8 cellular contexts compared by ENCODE assay signal in genomic region chr15:72636519-72637282, GRCh38. TPM values are rescaled to one million over a fixed set of nuclear protein-coding genes. Genes with fewer than 3 reads are reported as not detected.
A peak's percentile ranks its signal among the peaks of the same experiment; 100 is the strongest.
DNase-seq lines count a peak whose midpoint lies in the region; ATAC-seq, FAIRE-seq and TF ChIP-seq lines count a peak whose summit lies in the region.
"Not testable (repeated sequence)": the region's sequence is repeated elsewhere in the genome, so short reads cannot be mapped to it uniquely, and the experiment has no call there.

No MANE protein-coding gene starts in this region.

- not testable (repeated sequence) for H3K27ac ChIP-seq in RWPE2 (ENCODE audit: poor library complexity, severe bottlenecking); H1 (ENCODE audit: low read depth, low read length)
- peak overlapping the region; percentile 41 for H3K27ac ChIP-seq in suprapubic skin

- not testable (repeated sequence) for H3K27me3 ChIP-seq in GM06990 (replicated peaks; ENCODE audit: control insufficient read depth, insufficient read depth, low read length); RWPE2 (ENCODE audit: insufficient read depth, poor library complexity, severe bottlenecking); H1 (replicated peaks in 1 of 4; ENCODE audit: control insufficient read depth in 3 of 4, extremely low read depth in 1 of 4, insufficient read depth in 3 of 4, low read length in 3 of 4); suprapubic skin

- 6% methylated on average over 7 of the region's 43 CpGs; no CpG with 5 or more reads in 1 of the 2 experiments for WGBS in H1 (ENCODE audit: extremely low coverage in 1 of 2, insufficient coverage in 1 of 2, insufficient read length in 1 of 2, insufficient replicate concordance in 2 of 2, low coverage in 1 of 2, low lambda C conversion rate in 2 of 2, missing lambda C conversion rate in 1 of 2), 2 experiments
- no CpG with 5 or more reads among the region's 43 CpGs for WGBS in suprapubic skin

- not testable (repeated sequence) for H2AK5ac ChIP-seq in H1 (ENCODE audit: low read depth, low read length)

- H3K18ac ChIP-seq in H1 (ENCODE audit: extremely low read depth, low read length) = not testable (repeated sequence)

- H4K5ac ChIP-seq in H1 (ENCODE audit: insufficient read length, low read depth, low read length) = not testable (repeated sequence)

- peak overlapping the region; percentile 24 to 83 for H3K4me3 Mint-ChIP-seq in activated T-cell treated with anti-CD3 and anti-CD28 coated beads, Interleukin-2, amount 50 U/mL, for 72 hours

- H3K9ac ChIP-seq in H1 (replicated peaks in 1 of 4; ENCODE audit: extremely low read depth in 1 of 4, low read depth in 3 of 4, low read length in 3 of 4) = peak overlapping the region in 1 of 4 experiments; percentile 43; a peak in 1 of 7 replicates

- not testable (repeated sequence) for TF ChIP-seq RAD21 in H1 (IDR thresholded peaks at IDR 0.05 in 1 of 2, conservative IDR thresholded peaks at IDR 0.05 in 1 of 2; ENCODE audit: low read depth in 2 of 2, low read length in 2 of 2)

- TF ChIP-seq EP300 in H1 (IDR thresholded peaks at IDR 0.05; ENCODE audit: borderline replicate concordance in 1 of 2, low read depth in 2 of 2, low read length in 2 of 2); suprapubic skin (IDR thresholded peaks at IDR 0.05): not testable (repeated sequence)

- H3K9me3 ChIP-seq in RWPE2 (ENCODE audit: severe bottlenecking); H1 (ENCODE audit: insufficient read depth in 2 of 2, low read depth in 1 of 2, low read length in 1 of 2); suprapubic skin: not testable (repeated sequence)

- H4K91ac ChIP-seq in H1 (replicated peaks; ENCODE audit: insufficient read length, low read length) = not testable (repeated sequence)

- not testable (repeated sequence) for H3K56ac ChIP-seq in H1 (replicated peaks; ENCODE audit: insufficient read length, low read depth, low read length)

- H3K27me3 Mint-ChIP-seq in activated T-cell treated with anti-CD3 and anti-CD28 coated beads, Interleukin-2, amount 50 U/mL, for 72 hours (ENCODE audit: low read depth) = not testable (repeated sequence)

- TF ChIP-seq CTCF in GM06990 (IDR thresholded peaks at IDR 0.05; ENCODE audit: insufficient read depth, low read length, poor library complexity, severe bottlenecking); RWPE2 (IDR thresholded peaks at IDR 0.05; ENCODE audit: poor library complexity, severe bottlenecking); H1 (IDR thresholded peaks at IDR 0.05; ENCODE audit: control extremely low read depth in 1 of 3, insufficient read depth in 1 of 3, low read depth in 1 of 3, low read length in 3 of 3); suprapubic skin (IDR thresholded peaks at IDR 0.05): not testable (repeated sequence)

- not testable (repeated sequence) for H3K4ac ChIP-seq in H1 (replicated peaks; ENCODE audit: insufficient read length, low read depth, low read length)

- not testable (repeated sequence) for H2BK120ac ChIP-seq in H1 (replicated peaks; ENCODE audit: low read depth, low read length)

- not testable (repeated sequence) for H3K36me3 ChIP-seq in GM06990 (ENCODE audit: control insufficient read depth, insufficient read depth, low read length); RWPE2 (ENCODE audit: low read depth); H1 (ENCODE audit: control insufficient read depth in 2 of 4, insufficient read depth in 4 of 4, low read length in 3 of 4); suprapubic skin

- not testable (repeated sequence) for FAIRE-seq in H1 (lab: Jason Lieb, UNC)

- H3K4me3 ChIP-seq in GM06990 (replicated peaks; ENCODE audit: low read depth, low read length) = peak overlapping the region; percentile 34; the same call in 1 of the 2 replicates
- H3K4me3 ChIP-seq in RWPE2 (ENCODE audit: severe bottlenecking) = not testable (repeated sequence)
- peak overlapping the region in 2 of 4 experiments; percentile 42 to 51; a peak in 4 of 8 replicates for H3K4me3 ChIP-seq in H1 (ENCODE audit: extremely low read depth in 1 of 4, insufficient read depth in 2 of 4, low read depth in 3 of 4, low read length in 4 of 4)
- H3K4me3 ChIP-seq in suprapubic skin = peak overlapping the region; percentile 41

- not testable (repeated sequence) for H4K20me1 ChIP-seq in H1 (replicated peaks in 1 of 2; ENCODE audit: control insufficient read depth in 1 of 2, insufficient read depth in 2 of 2, low read length in 2 of 2)

- peak overlapping the region in 1 of 2 experiments; percentile 53; a peak in 3 of 4 replicates for H3K4me2 ChIP-seq in H1 (ENCODE audit: insufficient read depth in 1 of 2, low read depth in 2 of 2, low read length in 2 of 2)

- POLR2A ChIA-PET in H1 (lab: Charles Lee; ENCODE audit: partially characterized antibody) = not testable (repeated sequence)

- H3K23me2 ChIP-seq in H1 (ENCODE audit: low read depth, low read length) = not testable (repeated sequence)

- H3K9me3 Mint-ChIP-seq in activated T-cell treated with anti-CD3 and anti-CD28 coated beads, Interleukin-2, amount 50 U/mL, for 72 hours = not testable (repeated sequence)

- H3K4me1 Mint-ChIP-seq in activated T-cell treated with anti-CD3 and anti-CD28 coated beads, Interleukin-2, amount 50 U/mL, for 72 hours (ENCODE audit: low read depth) = not testable (repeated sequence)

- not testable (repeated sequence) for H2AFZ ChIP-seq in H1 (ENCODE audit: low read length)

- DNase-seq in GM06990 (ENCODE audit: extremely low read depth, insufficient read length) = peak; percentile 57
- DNase-seq in RWPE2 (ENCODE audit: low spot score) = peak; percentile 76
- DNase-seq in activated T-cell treated with anti-CD3 and anti-CD28 coated beads, Interleukin-2, amount 50 U/mL, for 72 hours = peak; percentile 75 to 84
- DNase-seq in H1 (ENCODE audit: low read depth in 1 of 2, low spot score in 2 of 2) = peak in 1 of 2 experiments; percentile 76
- peak; percentile 68 to 71 for DNase-seq in left colon
- DNase-seq in retina = peak; percentile 76
- peak; percentile 82 to 85 for DNase-seq in suprapubic skin (ENCODE audit: low spot score in 2 of 2)

- not testable (repeated sequence) for H3K36me3 Mint-ChIP-seq in activated T-cell treated with anti-CD3 and anti-CD28 coated beads, Interleukin-2, amount 50 U/mL, for 72 hours (ENCODE audit: insufficient read depth in 2 of 2)

- H2BK5ac ChIP-seq in H1 (ENCODE audit: low read depth, low read length) = not testable (repeated sequence)

- CTCF ChIA-PET in H1 (lab: Charles Lee; ENCODE audit: partially characterized antibody) = not testable (repeated sequence)

- H4K8ac ChIP-seq in H1 (ENCODE audit: extremely low read depth, insufficient read depth, low read length) = not testable (repeated sequence)

- peak overlapping the region; percentile 89 for H3K27ac Mint-ChIP-seq in activated T-cell treated with anti-CD3 and anti-CD28 coated beads, Interleukin-2, amount 50 U/mL, for 72 hours

- intact Hi-C loops in left colon (cut with DNase I, micrococcal nuclease) = not testable (repeated sequence)

- not testable (repeated sequence) for H3K14ac ChIP-seq in H1 (ENCODE audit: insufficient read length)

- H3K79me1 ChIP-seq in H1 (ENCODE audit: low read depth, low read length) = not testable (repeated sequence)

- not testable (repeated sequence) for H2BK20ac ChIP-seq in H1 (ENCODE audit: low read length)

- not testable (repeated sequence) for H2BK15ac ChIP-seq in H1 (ENCODE audit: low read length)

- H3K23ac ChIP-seq in H1 (ENCODE audit: insufficient read length) = not testable (repeated sequence)

- not testable (repeated sequence) for H3K79me2 ChIP-seq in H1 (ENCODE audit: control insufficient read depth in 1 of 2, insufficient read depth in 2 of 2, low read length in 2 of 2)

- not testable (repeated sequence) for H3K4me1 ChIP-seq in RWPE2 (ENCODE audit: insufficient read depth, poor library complexity, severe bottlenecking); H1 (replicated peaks in 1 of 4; ENCODE audit: control insufficient read depth in 3 of 4, insufficient read depth in 4 of 4, low read length in 3 of 4); suprapubic skin

- ATAC-seq in HG02943 (IDR thresholded peaks at IDR 0.05; ENCODE audit: low read depth, unreplicated experiment) = peak; percentile 69
- peak; percentile 80 for ATAC-seq in RWPE2 (ENCODE audit: low read depth)
- ATAC-seq in activated T-cell treated with anti-CD3 and anti-CD28 coated beads, Interleukin-2, amount 50 U/mL, for 72 hours (replicated peaks in 1 of 2) = peak; percentile 82 to 90
- ATAC-seq in left colon = peak; percentile 95

- TF ChIP-seq POLR2A in H1 (IDR thresholded peaks at IDR 0.05; ENCODE audit: control extremely low read depth in 1 of 2, low read depth in 2 of 2, low read length in 2 of 2); suprapubic skin (IDR thresholded peaks at IDR 0.05): not testable (repeated sequence)

- H2BK12ac ChIP-seq in H1 (ENCODE audit: low read depth, low read length) = not testable (repeated sequence)

RNA-seq across cellular contexts. Expression of gene GOLGA6B, which starts 17.8 kb away (rescaled TPM):
- under 1 TPM in 1 of 2 donors, not detected in 1; 0.51 TPM for total RNA-seq in activated T-cell treated with anti-CD3 and anti-CD28 coated beads, Interleukin-2, amount 50 U/mL, for 72 hours
- total RNA-seq in H1 (2021; fragmentation: NEBNext Ultra II Directional; extraction: Animal tissue kit (Norgen Biotek cat#: 25700)) = not detected in 2 replicates
- 0.06 and 0.09 TPM in 2 replicates for polyA plus RNA-seq in H1 (2011; rRNA removed)
- 0.19 TPM for polyA plus RNA-seq in H1 (2011; cell fraction: cytosol; rRNA removed)
- 0.70 TPM for polyA plus RNA-seq in H1 (2011; cell fraction: nucleus; rRNA removed)
- 0.33 to 0.50 TPM (median 0.43 TPM) in 3 of 4 replicates, not detected in the other for polyA plus RNA-seq in H1 (2012, experiment 1 of 2)
- not detected for polyA plus RNA-seq in H1 (2012, experiment 2 of 2)
- 0.41 TPM for polyA plus RNA-seq in H1 (2013, experiment 1 of 2)
- 0.40 TPM for polyA plus RNA-seq in H1 (2013, experiment 2 of 2)
- polyA minus RNA-seq in H1 (2011; rRNA and poly(A)+ RNA removed) = 0.09 and 0.34 TPM in 2 replicates
- not detected for polyA minus RNA-seq in H1 (2011; cell fraction: cytosol; rRNA and poly(A)+ RNA removed)
- polyA minus RNA-seq in H1 (2011; cell fraction: nucleus; rRNA and poly(A)+ RNA removed) = not detected
- total RNA-seq in left colon (not detected), suprapubic skin (under 1 TPM in 1 of 4 donors, not detected in 3; 0.80 TPM)

RNA-seq across cellular contexts. Expression of gene HIGD2B, which starts 49.3 kb away (rescaled TPM):
- total RNA-seq in activated T-cell treated with anti-CD3 and anti-CD28 coated beads, Interleukin-2, amount 50 U/mL, for 72 hours = under 1 TPM; 0.22 to 0.30 TPM
- total RNA-seq in H1 (2021; fragmentation: NEBNext Ultra II Directional; extraction: Animal tissue kit (Norgen Biotek cat#: 25700)) = not detected in 2 replicates
- not detected in 2 replicates for polyA plus RNA-seq in H1 (2011; rRNA removed)
- not detected for polyA plus RNA-seq in H1 (2011; cell fraction: cytosol; rRNA removed)
- polyA plus RNA-seq in H1 (2011; cell fraction: nucleus; rRNA removed) = not detected
- not detected in 4 replicates for polyA plus RNA-seq in H1 (2012, experiment 1 of 2)
- not detected for polyA plus RNA-seq in H1 (2012, experiment 2 of 2)
- 0.04 TPM for polyA plus RNA-seq in H1 (2013, experiment 1 of 2)
- polyA plus RNA-seq in H1 (2013, experiment 2 of 2) = 0.04 TPM
- not detected in 2 replicates for polyA minus RNA-seq in H1 (2011; rRNA and poly(A)+ RNA removed)
- not detected for polyA minus RNA-seq in H1 (2011; cell fraction: cytosol; rRNA and poly(A)+ RNA removed)
- not detected for polyA minus RNA-seq in H1 (2011; cell fraction: nucleus; rRNA and poly(A)+ RNA removed)
- total RNA-seq in left colon (not detected), suprapubic skin (not detected)

RNA-seq across cellular contexts. Expression of gene BBS4, which starts 49.3 kb away (rescaled TPM):
- total RNA-seq in activated T-cell treated with anti-CD3 and anti-CD28 coated beads, Interleukin-2, amount 50 U/mL, for 72 hours = 10 to 100 TPM; 19.0 to 27.2 TPM
- total RNA-seq in H1 (2021; fragmentation: NEBNext Ultra II Directional; extraction: Animal tissue kit (Norgen Biotek cat#: 25700)) = 24.1 and 24.3 TPM in 2 replicates
- 11.5 and 17.4 TPM in 2 replicates for polyA plus RNA-seq in H1 (2011; rRNA removed)
- polyA plus RNA-seq in H1 (2011; cell fraction: cytosol; rRNA removed) = 20.8 TPM
- 25.7 TPM for polyA plus RNA-seq in H1 (2011; cell fraction: nucleus; rRNA removed)
- polyA plus RNA-seq in H1 (2012, experiment 1 of 2) = 21.2 to 38.6 TPM (median 27.9 TPM) in 4 replicates
- polyA plus RNA-seq in H1 (2012, experiment 2 of 2) = 2.6 TPM
- 33.6 TPM for polyA plus RNA-seq in H1 (2013, experiment 1 of 2)
- 32.1 TPM for polyA plus RNA-seq in H1 (2013, experiment 2 of 2)
- 45.8 and 51.9 TPM in 2 replicates for polyA minus RNA-seq in H1 (2011; rRNA and poly(A)+ RNA removed)
- polyA minus RNA-seq in H1 (2011; cell fraction: cytosol; rRNA and poly(A)+ RNA removed) = 19.7 TPM
- 54.3 TPM for polyA minus RNA-seq in H1 (2011; cell fraction: nucleus; rRNA and poly(A)+ RNA removed)
- total RNA-seq in left colon = 1 to 10 TPM; 8.3 to 9.0 TPM
- 10 to 100 TPM; 10.8 to 53.9 (median 21.2) TPM for total RNA-seq in suprapubic skin
